In genomic region chr6:134373282-134373922, GRCh38 we compare ENCODE assay signal across 8 cellular contexts. TPM values are rescaled to one million over a fixed set of nuclear protein-coding genes. Genes with fewer than 3 reads are reported as not detected.
DNase-seq lines count a peak whose midpoint lies in the region; ATAC-seq, FAIRE-seq and TF ChIP-seq lines count a peak whose summit lies in the region.

No MANE protein-coding gene starts in this region.

- H3K36me3 ChIP-seq in PC-9 (ENCODE audit: low read depth) (no peaks in the 10 kb centered on the region), parathyroid adenoma (ENCODE audit: control insufficient read depth, insufficient read depth, low read length) (no peaks in the 10 kb centered on the region), small intestine (ENCODE audit: control insufficient read depth in 2 of 2, insufficient read depth in 2 of 2, low read length in 2 of 2) (no peaks in the 10 kb centered on the region)

- no peaks in the 10 kb centered on the region for H4K20me1 ChIP-seq in PC-9 (ENCODE audit: insufficient read depth)

- H3K27me3 Mint-ChIP-seq in activated naive CD4-positive, alpha-beta T cell treated with anti-CD3 and anti-CD28 coated beads for 36 hours (ENCODE audit: low read depth) = no peaks in the 10 kb centered on the region

- peak overlapping the region; percentile 14 for H3K27ac ChIP-seq in PC-9
- peak overlapping the region; percentile 25 for H3K27ac ChIP-seq in epithelial cell of prostate
- peak overlapping the region; percentile 76 for H3K27ac ChIP-seq in parathyroid adenoma
- H3K27ac ChIP-seq in small intestine (ENCODE audit: low read depth in 1 of 2, low read length in 1 of 2) = peak overlapping the region in 1 of 2 donors; percentile 32

- H3K79me2 ChIP-seq in PC-9 (ENCODE audit: low read depth) (no peaks in the 10 kb centered on the region), parathyroid adenoma (no peaks in the 10 kb centered on the region)

- H3K4me3 ChIP-seq in PC-9 (no peak overlapping the region), parathyroid adenoma (ENCODE audit: low read depth, low read length) (no peak overlapping the region), small intestine (ENCODE audit: low read depth in 1 of 2, low read length in 2 of 2) (no peak overlapping the region)

- H3K27me3 ChIP-seq in PC-9 (ENCODE audit: insufficient read depth, low read depth) (no peaks in the 10 kb centered on the region), parathyroid adenoma (ENCODE audit: control insufficient read depth, insufficient read depth, low read length) (no peaks in the 10 kb centered on the region), small intestine (ENCODE audit: control insufficient read depth in 2 of 2, insufficient read depth in 2 of 2, low read length in 2 of 2) (no peaks in the 10 kb centered on the region)

- no TSS peak for BruUV-seq in PC-9 (replicated peaks; lab: Mats Ljungman, UMichigan)

- H2AFZ ChIP-seq in PC-9 (peak overlapping the region; percentile 48), parathyroid adenoma (peak overlapping the region; percentile 63)

- TF ChIP-seq CTCF in PC-9 (conservative IDR thresholded peaks at IDR 0.05) = no peak
- TF ChIP-seq CTCF in parathyroid adenoma (IDR thresholded peaks at IDR 0.05) = no peak

- CTCF ChIA-PET in activated naive CD4-positive, alpha-beta T cell treated with anti-CD3 and anti-CD28 coated beads for 36 hours (lab: Charles Lee) = no interaction called here
- CTCF ChIA-PET in PC-9 (lab: Charles Lee) = interaction anchor here (0.5 kb wide), 1 partner anchor 39 kb away, joined by 3 read pairs; no protein-coding TSS in a partner anchor

- H3K36me3 Mint-ChIP-seq in activated naive CD4-positive, alpha-beta T cell treated with anti-CD3 and anti-CD28 coated beads for 36 hours (ENCODE audit: low read depth) = no peaks in the 10 kb centered on the region

- WGBS in small intestine, 3 donors = 39 to 57% (median 50%) methylated on average over 5 of the region's 5 CpGs

- H3K4me2 ChIP-seq in PC-9 (peak overlapping the region; percentile 37), parathyroid adenoma (ENCODE audit: low read length) (no peak overlapping the region)

- POLR2A ChIA-PET in PC-9 (lab: Charles Lee; ENCODE audit: unreplicated experiment) = no interaction called here

- intact Hi-C loops in activated naive CD4-positive, alpha-beta T cell treated with anti-CD3 and anti-CD28 coated beads for 36 hours (cut with micrococcal nuclease) = loop anchor here (1.0 to 10.0 kb wide), 5 partner anchors 20 to 1559 kb away; partner anchors contain the start of gene RPS12
- intact Hi-C loops in PC-9 (cut with micrococcal nuclease; ENCODE audit: unreplicated experiment) = loop anchor here (10.0 kb wide), 1 partner anchor 161 kb away; no protein-coding TSS in a partner anchor

- DNase-seq in activated naive CD4-positive, alpha-beta T cell treated with anti-CD3 and anti-CD28 coated beads for 36 hours = peak; percentile 61
- DNase-seq in activated naive CD4-positive, alpha-beta T cell treated with anti-CD3 and anti-CD28 coated beads, Interleukin-2, amount 50 U/mL, for 16 hours = no peak
- DNase-seq in PC-9 = peak in 1 of 2 experiments; percentile 39
- peak; percentile 44 for DNase-seq in epithelial cell of prostate (ENCODE audit: low read depth, low spot score)
- no peak for DNase-seq in small intestine
- no peak for DNase-seq in NCI-H1436 treated with DMSO at 0.1 percent for 48 hours (lab: John Stamatoyannopoulos, UW)

- H3K4me1 ChIP-seq in PC-9 (replicated peaks; ENCODE audit: insufficient read depth) (peaks cover 14% of the 10 kb centered on the region), parathyroid adenoma (peaks cover 17% of the 10 kb centered on the region), small intestine (ENCODE audit: control insufficient read depth in 2 of 2, insufficient read depth in 1 of 2, low read depth in 1 of 2, low read length in 1 of 2) (peaks cover 4 to 5% of the 10 kb centered on the region in 2 donors)

- H3K9me2 ChIP-seq in PC-9 (ENCODE audit: insufficient read depth) = no peaks in the 10 kb centered on the region; the same call in 1 of the 2 replicates

- H3K9me3 Mint-ChIP-seq in activated naive CD4-positive, alpha-beta T cell treated with anti-CD3 and anti-CD28 coated beads for 36 hours = no peaks in the 10 kb centered on the region

- ATAC-seq in HG02884 (IDR thresholded peaks at IDR 0.05; ENCODE audit: unreplicated experiment) = peak; percentile 94

- H3K9me3 ChIP-seq in PC-9 (ENCODE audit: insufficient read depth, low read depth) = no peaks in the 10 kb centered on the region
- H3K9me3 ChIP-seq in parathyroid adenoma (ENCODE audit: control insufficient read depth, low read length) = no peaks in the 10 kb centered on the region
- no peaks in the 10 kb centered on the region for H3K9me3 ChIP-seq in small intestine (ENCODE audit: control insufficient read depth, low read depth)

- peak overlapping the region; percentile 4 for H3K27ac Mint-ChIP-seq in activated naive CD4-positive, alpha-beta T cell treated with anti-CD3 and anti-CD28 coated beads for 36 hours

- H3K4me3 Mint-ChIP-seq in activated naive CD4-positive, alpha-beta T cell treated with anti-CD3 and anti-CD28 coated beads for 36 hours = no peak overlapping the region

- FAIRE-seq in small intestine (lab: Jason Lieb, UNC) = no peak

- H3F3A ChIP-seq in PC-9 (ENCODE audit: insufficient read depth, low read depth) = no peaks in the 10 kb centered on the region; the same call in 1 of the 2 replicates

- H3K4me1 Mint-ChIP-seq in activated naive CD4-positive, alpha-beta T cell treated with anti-CD3 and anti-CD28 coated beads for 36 hours (ENCODE audit: low read depth) = peaks cover 38% of the 10 kb centered on the region

- H3K9ac ChIP-seq in parathyroid adenoma = no peak overlapping the region

RNA-seq across cellular contexts. Expression of gene SGK1, which starts 55.5 kb away (rescaled TPM):
- 100 to 1,000 TPM; 202 to 208 TPM for total RNA-seq in activated naive CD4-positive, alpha-beta T cell treated with anti-CD3 and anti-CD28 coated beads for 36 hours
- total RNA-seq in PC-9 (2021) = 11.3 and 13.5 TPM in 2 replicates
- polyA plus RNA-seq in small intestine = 100 to 1,000 TPM; 127 to 848 (median 239) TPM

Comparison
In these comparisons a context has a peak if more than half of its experiments do, and no peak if none do; other contexts are left out.
1. DNase-seq: peak in activated naive CD4-positive, alpha-beta T cell treated with anti-CD3 and anti-CD28 coated beads for 36 hours (single experiment) and epithelial cell of prostate (single experiment); none in activated naive CD4-positive, alpha-beta T cell treated with anti-CD3 and anti-CD28 coated beads, Interleukin-2, amount 50 U/mL, for 16 hours (single experiment), small intestine (single experiment) and NCI-H1436 treated with DMSO at 0.1 percent for 48 hours (single experiment).
2. RNA of gene SGK1, which starts 55.5 kb away (total RNA-seq): 202 to 208 TPM in activated naive CD4-positive, alpha-beta T cell treated with anti-CD3 and anti-CD28 coated beads for 36 hours; 11.3 to 13.5 TPM in PC-9; every median in the first group is over 10 times any median in the second.